ENCODE assay signal across 21 cellular contexts in genomic region chr2:226398580-226398979, GRCh38.
"Had no signal": no experiment of that assay in that cellular context is flagged by ENCODE, and none has a peak within 500 bp of the region (broad histone marks: within the 10 kb centered on the region; RNA-seq: fewer than 3 reads in every experiment).

No MANE protein-coding gene starts in this region.

- H3K36me3 ChIP-seq: ascending aorta, colonic mucosa, esophagus muscularis mucosa, left ventricle myocardium inferior, neutrophil, tibial artery had no signal

- H3K27me3 ChIP-seq: ascending aorta, colonic mucosa, esophagus muscularis mucosa, neutrophil, tibial artery had no signal

- H3K4me1 Mint-ChIP-seq: activated B cell treated with CpG ODN at 0.5 μM for 24 hours; activated CD4-positive, alpha-beta T cell treated with anti-CD3 and anti-CD28 coated beads, Interleukin-2, amount 10 ng/mL, durations not matched to agents 7 days and 5 days; activated naive CD8-positive, alpha-beta T cell treated with anti-CD3 and anti-CD28 coated beads, Interleukin-2, amount 10 ng/mL, durations not matched to agents 7 days and 5 days; memory B cell; natural killer cell had no signal

- H3K27ac Mint-ChIP-seq: activated B cell treated with CpG ODN at 0.5 μM for 24 hours; activated CD4-positive, alpha-beta T cell treated with anti-CD3 and anti-CD28 coated beads, Interleukin-2, amount 10 ng/mL, durations not matched to agents 7 days and 5 days; activated naive CD8-positive, alpha-beta T cell treated with anti-CD3 and anti-CD28 coated beads, Interleukin-2, amount 10 ng/mL, durations not matched to agents 7 days and 5 days; memory B cell; natural killer cell had no signal

- H3K36me3 Mint-ChIP-seq: activated naive CD8-positive, alpha-beta T cell treated with anti-CD3 and anti-CD28 coated beads, Interleukin-2, amount 10 ng/mL, durations not matched to agents 7 days and 5 days; memory B cell; natural killer cell had no signal

- H3K27ac ChIP-seq: ascending aorta, colonic mucosa, esophagus muscularis mucosa, left ventricle myocardium inferior, neutrophil, skin epidermis, tibial artery had no signal

- H3K4me3 ChIP-seq: ascending aorta, colonic mucosa, esophagus muscularis mucosa, left ventricle myocardium inferior, skin epidermis, tibial artery had no signal

- H3K9me3 Mint-ChIP-seq: activated B cell treated with CpG ODN at 0.5 μM for 24 hours; activated CD4-positive, alpha-beta T cell treated with anti-CD3 and anti-CD28 coated beads, Interleukin-2, amount 10 ng/mL, durations not matched to agents 7 days and 5 days; memory B cell had no signal

- H3K4me1 ChIP-seq: ascending aorta, colonic mucosa, esophagus muscularis mucosa, left ventricle myocardium inferior, tibial artery had no signal

- H3K9me3 ChIP-seq: ascending aorta, colonic mucosa, esophagus muscularis mucosa, left ventricle myocardium inferior, neutrophil, tibial artery had no signal

- H3K4me3 Mint-ChIP-seq: activated B cell treated with CpG ODN at 0.5 μM for 24 hours; activated CD4-positive, alpha-beta T cell treated with anti-CD3 and anti-CD28 coated beads, Interleukin-2, amount 10 ng/mL, durations not matched to agents 7 days and 5 days; activated naive CD8-positive, alpha-beta T cell treated with anti-CD3 and anti-CD28 coated beads, Interleukin-2, amount 10 ng/mL, durations not matched to agents 7 days and 5 days; memory B cell; natural killer cell had no signal

- DNase-seq: activated B cell treated with CpG ODN at 0.5 μM for 24 hours; activated CD4-positive, alpha-beta T cell treated with anti-CD3 and anti-CD28 coated beads, Interleukin-2, amount 10 ng/mL, durations not matched to agents 7 days and 5 days; activated CD8-positive, alpha-beta memory T cell treated with anti-CD3 and anti-CD28 coated beads, Interleukin-2, amount 50 U/mL, for 48 hours; activated naive CD8-positive, alpha-beta T cell treated with anti-CD3 and anti-CD28 coated beads, Interleukin-2, amount 10 ng/mL, durations not matched to agents 7 days and 5 days; caudate nucleus; colonic mucosa; hippocampal formation; kidney; left ventricle myocardium inferior; natural killer cell; retina; stimulated activated CD4-positive, alpha-beta T cell treated with anti-CD3 and anti-CD28 coated beads, Interleukin-15, amount 100 ng/mL, for 24 hours; stimulated activated CD4-positive, alpha-beta T cell treated with anti-CD3 and anti-CD28 coated beads, Interleukin-4, amount 100 ng/mL, for 1 hour; stimulated activated naive CD4-positive, alpha-beta T cell; T-helper 2 cell; tibial artery had no signal

- ATAC-seq: natural killer cell had no signal
